ENCODE assay signal across 1 cellular context in genomic region chr5:173616577-173617118, GRCh38.
TF ChIP-seq lines count a peak whose summit lies in the region.

TSS of gene BOD1 (minus strand) at chr5:173616650. CDS start at chr5:173616436, 214 bp downstream.

TF ChIP-seq in HepG2, 621 proteins besides CTCF, POLR2A, EP300 and RAD21 (continued from another document and continues in another):
- TF ChIP-seq NFIB (CRISPR knock-in tag; IDR thresholded peaks at IDR 0.05; ENCODE audit: borderline replicate concordance) (no peak), ZNF879 (CRISPR knock-in tag; IDR thresholded peaks at IDR 0.05) (no peak), TEAD3 (CRISPR knock-in tag; optimal IDR thresholded peaks at IDR 0.05; ENCODE audit: borderline replicate concordance) (no peak), POLR2AphosphoS2 (IDR thresholded peaks at IDR 0.05; ENCODE audit: low read depth, low read length) (no peak), CSRNP2 (CRISPR knock-in tag; conservative IDR thresholded peaks at IDR 0.05; ENCODE audit: low read depth) (no peak), SRF (IDR thresholded peaks at IDR 0.05; ENCODE audit: low read depth, low read length) (0 out of 2 replicates have a peak, but pooled peaks have one; percentile 19), ARID4A (CRISPR knock-in tag; IDR thresholded peaks at IDR 0.05; ENCODE audit: borderline replicate concordance) (peak; percentile 57; the same call in 1 of the 2 replicates), ZMYM3 (CRISPR knock-in tag; IDR thresholded peaks at IDR 0.05) (no peak), ZMAT5 (CRISPR knock-in tag; IDR thresholded peaks at IDR 0.05; ENCODE audit: borderline replicate concordance, low read depth) (no peak), ZNF17 (CRISPR knock-in tag; IDR thresholded peaks at IDR 0.05) (no peak), ZNF251 (CRISPR knock-in tag; IDR thresholded peaks at IDR 0.05) (no peak), WIZ (CRISPR knock-in tag; IDR thresholded peaks at IDR 0.05) (no peak), E2F1 (CRISPR knock-in tag; IDR thresholded peaks at IDR 0.05) (peak; percentile 76), HDAC1 (CRISPR knock-in tag; IDR thresholded peaks at IDR 0.05) (peak; percentile 71; the same call in 1 of the 2 replicates), ONECUT2 (CRISPR knock-in tag; IDR thresholded peaks at IDR 0.05) (no peak), ZNF704 (CRISPR knock-in tag; IDR thresholded peaks at IDR 0.05; ENCODE audit: borderline replicate concordance) (no peak; the same call in 1 of the 2 replicates), SP4 (CRISPR knock-in tag; IDR thresholded peaks at IDR 0.05) (peak; percentile 68; the same call in 1 of the 2 replicates), ZNF12 (CRISPR knock-in tag; IDR thresholded peaks at IDR 0.05) (0 out of 2 replicates have a peak, but pooled peaks have one; percentile 31), CREB3 (CRISPR knock-in tag; IDR thresholded peaks at IDR 0.05) (no peak), STAT5B (CRISPR knock-in tag; IDR thresholded peaks at IDR 0.05) (no peak), ZBTB4 (CRISPR knock-in tag; IDR thresholded peaks at IDR 0.05; ENCODE audit: borderline replicate concordance) (no peak), ZNF761 (CRISPR knock-in tag; conservative IDR thresholded peaks at IDR 0.05) (no peak), SRSF1 (optimal IDR thresholded peaks at IDR 0.05; ENCODE audit: low read depth, low read length) (no peak), CERS6 (CRISPR knock-in tag; IDR thresholded peaks at IDR 0.05) (no peak), ZNF710 (CRISPR knock-in tag; IDR thresholded peaks at IDR 0.05; ENCODE audit: borderline replicate concordance) (no peak), ZNF574 (CRISPR knock-in tag; IDR thresholded peaks at IDR 0.05) (peak; percentile 91), THAP11 (CRISPR knock-in tag; IDR thresholded peaks at IDR 0.05) (peak; percentile 99), KDM3A (CRISPR knock-in tag; IDR thresholded peaks at IDR 0.05; ENCODE audit: low read depth) (no peak), MYPOP (CRISPR knock-in tag; IDR thresholded peaks at IDR 0.05) (no peak), SNAPC5 (CRISPR knock-in tag; IDR thresholded peaks at IDR 0.05; ENCODE audit: borderline replicate concordance) (0 out of 2 replicates have a peak, but pooled peaks have one; percentile 38), TGIF2 (CRISPR knock-in tag; IDR thresholded peaks at IDR 0.05) (no peak), ZNF530 (CRISPR knock-in tag; IDR thresholded peaks at IDR 0.05; ENCODE audit: low read depth) (no peak), ZNF335 (CRISPR knock-in tag; IDR thresholded peaks at IDR 0.05) (peak; percentile 64; the same call in 1 of the 2 replicates), ZNF597 (CRISPR knock-in tag; IDR thresholded peaks at IDR 0.05) (peak; percentile 95; the same call in 1 of the 2 replicates), ZFP90 (CRISPR knock-in tag; IDR thresholded peaks at IDR 0.05; ENCODE audit: borderline replicate concordance) (no peak; the same call in 1 of the 2 replicates), ZFP36L1 (CRISPR knock-in tag; IDR thresholded peaks at IDR 0.05) (no peak), ZNF143 (CRISPR knock-in tag; IDR thresholded peaks at IDR 0.05) (peak; percentile 96)
